ENCODE assay signal across 37 cellular contexts in genomic region chr5:67344870-67345269, GRCh38.
"Had no signal": no experiment of that assay in that cellular context is flagged by ENCODE, and none has a peak within 500 bp of the region (broad histone marks: within the 10 kb centered on the region; RNA-seq: fewer than 3 reads in every experiment).

No MANE protein-coding gene starts in this region.

- H3K36me3 ChIP-seq: adrenal gland, ascending aorta, brain microvascular endothelial cell, breast epithelium, cardiac muscle cell had no signal

- H3K4me1 Mint-ChIP-seq: activated naive CD4-positive, alpha-beta T cell treated with anti-CD3 and anti-CD28 coated beads, Interleukin-2, amount 10 ng/mL, durations not matched to agents 7 days and 5 days; activated naive CD8-positive, alpha-beta T cell treated with anti-CD3 and anti-CD28 coated beads, Interleukin-2, amount 10 ng/mL, durations not matched to agents 7 days and 5 days; activated T-helper 17 cell treated with anti-CD3 and anti-CD28 coated beads, Interleukin-2, amount 50 U/mL, for 72 hours; central memory CD8-positive, alpha-beta T cell had no signal

- H3K4me3 ChIP-seq: adrenal gland, ascending aorta, body of pancreas, breast epithelium, cardiac muscle cell had no signal

- H3K27ac Mint-ChIP-seq: activated naive CD4-positive, alpha-beta T cell treated with anti-CD3 and anti-CD28 coated beads for 36 hours; activated naive CD4-positive, alpha-beta T cell treated with anti-CD3 and anti-CD28 coated beads, Interleukin-2, amount 10 ng/mL, durations not matched to agents 7 days and 5 days; activated naive CD4-positive, alpha-beta T cell treated with anti-CD3 and anti-CD28 coated beads, Interleukin-2, amount 50 U/mL, for 24 hours; activated naive CD4-positive, alpha-beta T cell treated with anti-CD3 and anti-CD28 coated beads, Interleukin-2, amount 50 U/mL, for 72 hours; activated naive CD8-positive, alpha-beta T cell; activated naive CD8-positive, alpha-beta T cell treated with anti-CD3 and anti-CD28 coated beads for 36 hours; activated naive CD8-positive, alpha-beta T cell treated with anti-CD3 and anti-CD28 coated beads, Interleukin-2, amount 10 ng/mL, durations not matched to agents 7 days and 5 days; activated naive CD8-positive, alpha-beta T cell treated with anti-CD3 and anti-CD28 coated beads, Interleukin-2, amount 50 U/mL, for 24 hours; activated T-cell treated with anti-CD3 and anti-CD28 coated beads, Interleukin-2, amount 50 U/mL, for 24 hours; activated T-cell treated with anti-CD3 and anti-CD28 coated beads, Interleukin-2, amount 50 U/mL, for 72 hours; activated T-helper 1 cell treated with anti-CD3 and anti-CD28 coated beads, Interleukin-12 subunit alpha, Interleukin-12 subunit beta, Interleukin-2, Interleukin-4 antibody, amounts not matched to agents 30 ng/mL and 10 ng/mL and 1 ng/mL, durations not matched to agents 14 hours and 24 hours and 36 hours; activated T-helper 17 cell treated with anti-CD3 and anti-CD28 coated beads, Interleukin-2, amount 50 U/mL, for 72 hours; activated T-helper 2 cell treated with anti-CD3 and anti-CD28 coated beads, Interferon-gamma antibody, Interleukin-2, Interleukin-4, amounts not matched to agents 10 μg/mL and 5 μg/mL and 100 μg/mL, durations not matched to agents 14 hours and 24 hours and 36 hours; brain had no signal

- H3K27ac ChIP-seq: adrenal gland, ascending aorta, body of pancreas, brain microvascular endothelial cell, breast epithelium, cardiac muscle cell had no signal

- H3K4me1 ChIP-seq: adrenal gland, ascending aorta, body of pancreas, breast epithelium had no signal

- H3K4me3 Mint-ChIP-seq: activated naive CD4-positive, alpha-beta T cell treated with anti-CD3 and anti-CD28 coated beads for 36 hours; activated naive CD4-positive, alpha-beta T cell treated with anti-CD3 and anti-CD28 coated beads, Interleukin-2, amount 10 ng/mL, durations not matched to agents 7 days and 5 days; activated naive CD4-positive, alpha-beta T cell treated with anti-CD3 and anti-CD28 coated beads, Interleukin-2, amount 50 U/mL, for 24 hours; activated naive CD8-positive, alpha-beta T cell; activated naive CD8-positive, alpha-beta T cell treated with anti-CD3 and anti-CD28 coated beads for 36 hours; activated naive CD8-positive, alpha-beta T cell treated with anti-CD3 and anti-CD28 coated beads, Interleukin-2, amount 10 ng/mL, durations not matched to agents 7 days and 5 days; activated naive CD8-positive, alpha-beta T cell treated with anti-CD3 and anti-CD28 coated beads, Interleukin-2, amount 50 U/mL, for 24 hours; activated T-cell treated with anti-CD3 and anti-CD28 coated beads, Interleukin-2, amount 50 U/mL, for 24 hours; activated T-cell treated with anti-CD3 and anti-CD28 coated beads, Interleukin-2, amount 50 U/mL, for 4 hours; activated T-cell treated with anti-CD3 and anti-CD28 coated beads, Interleukin-2, amount 50 U/mL, for 72 hours; activated T-helper 1 cell treated with anti-CD3 and anti-CD28 coated beads, Interleukin-12 subunit alpha, Interleukin-12 subunit beta, Interleukin-2, Interleukin-4 antibody, amounts not matched to agents 30 ng/mL and 10 ng/mL and 1 ng/mL, durations not matched to agents 14 hours and 24 hours and 36 hours; activated T-helper 17 cell treated with anti-CD3 and anti-CD28 coated beads, Interleukin-2, amount 50 U/mL, for 72 hours; brain; central memory CD8-positive, alpha-beta T cell had no signal

- H3K36me3 Mint-ChIP-seq: activated naive CD4-positive, alpha-beta T cell treated with anti-CD3 and anti-CD28 coated beads, Interleukin-2, amount 10 ng/mL, durations not matched to agents 7 days and 5 days; activated naive CD8-positive, alpha-beta T cell treated with anti-CD3 and anti-CD28 coated beads for 36 hours; brain had no signal

- H3K27me3 Mint-ChIP-seq: activated naive CD8-positive, alpha-beta T cell; activated naive CD8-positive, alpha-beta T cell treated with anti-CD3 and anti-CD28 coated beads for 36 hours; activated T-cell treated with anti-CD3 and anti-CD28 coated beads, Interleukin-2, amount 50 U/mL, for 24 hours had no signal

- DNase-seq: activated effector memory CD4-positive, alpha-beta T cell treated with anti-CD3 and anti-CD28 coated beads, Interleukin-2, amount 50 U/mL, for 16 hours; activated effector memory CD4-positive, alpha-beta T cell treated with Interleukin-2 at 50 U/mL for 16 hours; activated gamma-delta T cell; activated gamma-delta T cell treated with Interleukin-2 at 50 U/mL for 16 hours; activated naive CD4-positive, alpha-beta T cell; activated naive CD4-positive, alpha-beta T cell treated with anti-CD3 and anti-CD28 coated beads for 36 hours; activated naive CD4-positive, alpha-beta T cell treated with anti-CD3 and anti-CD28 coated beads, Interleukin-2, amount 10 ng/mL, durations not matched to agents 7 days and 5 days; activated naive CD4-positive, alpha-beta T cell treated with anti-CD3 and anti-CD28 coated beads, Interleukin-2, amount 50 U/mL, for 16 hours; activated naive CD4-positive, alpha-beta T cell treated with Interleukin-2 at 50 U/mL for 16 hours; activated naive CD8-positive, alpha-beta T cell treated with anti-CD3 and anti-CD28 coated beads for 36 hours; activated naive CD8-positive, alpha-beta T cell treated with anti-CD3 and anti-CD28 coated beads, Interleukin-2, amount 10 ng/mL, durations not matched to agents 7 days and 5 days; activated naive CD8-positive, alpha-beta T cell treated with anti-CD3 and anti-CD28 coated beads, Interleukin-2, amount 50 U/mL, for 24 hours; activated T-cell treated with anti-CD3 and anti-CD28 coated beads, Interleukin-2, amount 50 U/mL, for 24 hours; activated T-cell treated with anti-CD3 and anti-CD28 coated beads, Interleukin-2, amount 50 U/mL, for 4 hours; activated T-cell treated with anti-CD3 and anti-CD28 coated beads, Interleukin-2, amount 50 U/mL, for 48 hours; activated T-cell treated with anti-CD3 and anti-CD28 coated beads, Interleukin-2, amount 50 U/mL, for 72 hours; adrenal gland; amniotic stem cell; amygdala; anterior cingulate cortex; aorta; body of pancreas; brain microvascular endothelial cell; caudate nucleus; central memory CD4-positive, alpha-beta T cell; cerebellar nuclear complex had no signal

- H3K9me3 ChIP-seq: adrenal gland, ascending aorta, body of pancreas, breast epithelium had no signal
